In the genomic region with DNA sequence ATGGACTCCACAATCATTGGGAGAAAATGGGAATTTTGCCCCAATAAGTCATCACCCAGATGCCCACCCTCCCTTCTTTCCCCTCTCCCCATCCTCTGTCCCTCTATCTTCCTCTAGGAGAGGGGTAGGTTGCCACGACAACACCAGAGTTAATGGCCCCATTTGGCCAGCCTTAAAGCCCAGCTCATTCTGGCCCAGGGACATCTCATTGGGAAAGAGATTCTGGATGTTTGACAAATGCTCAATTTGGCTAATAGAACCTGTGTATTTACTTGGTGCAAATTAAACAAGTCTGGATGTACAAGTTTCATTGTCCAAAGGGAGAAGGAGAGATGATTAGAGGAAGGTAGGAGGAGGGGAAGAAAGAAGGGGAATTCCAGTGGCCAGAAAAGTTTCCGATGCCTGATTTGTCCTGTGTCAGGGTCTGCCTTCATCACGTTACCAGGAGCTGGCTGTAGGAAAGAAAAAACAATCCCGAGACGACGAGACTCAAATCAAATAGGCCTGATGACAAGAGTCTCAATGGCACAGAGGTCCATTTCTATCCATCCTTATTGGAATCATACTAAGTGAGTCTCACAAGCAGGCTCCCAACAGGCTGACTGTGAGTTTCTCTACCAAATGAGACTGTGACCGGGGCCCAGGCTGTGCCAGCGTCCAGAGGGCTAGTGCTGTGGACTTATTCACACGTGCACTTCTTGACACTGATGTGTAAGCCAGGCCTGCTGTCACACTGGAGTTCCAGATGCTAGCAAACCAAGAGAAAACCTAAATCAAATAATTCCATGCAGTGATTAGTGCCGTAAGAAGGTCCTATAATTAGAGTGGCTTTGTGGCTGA, we compare ENCODE assay signal across 1 cellular context.
TF ChIP-seq lines count a peak whose summit lies in the region.

No MANE protein-coding gene starts in this region.

TF ChIP-seq in HepG2, 621 proteins besides CTCF, POLR2A, EP300 and RAD21 (continued from another document):
- TF ChIP-seq, protein P1, sequence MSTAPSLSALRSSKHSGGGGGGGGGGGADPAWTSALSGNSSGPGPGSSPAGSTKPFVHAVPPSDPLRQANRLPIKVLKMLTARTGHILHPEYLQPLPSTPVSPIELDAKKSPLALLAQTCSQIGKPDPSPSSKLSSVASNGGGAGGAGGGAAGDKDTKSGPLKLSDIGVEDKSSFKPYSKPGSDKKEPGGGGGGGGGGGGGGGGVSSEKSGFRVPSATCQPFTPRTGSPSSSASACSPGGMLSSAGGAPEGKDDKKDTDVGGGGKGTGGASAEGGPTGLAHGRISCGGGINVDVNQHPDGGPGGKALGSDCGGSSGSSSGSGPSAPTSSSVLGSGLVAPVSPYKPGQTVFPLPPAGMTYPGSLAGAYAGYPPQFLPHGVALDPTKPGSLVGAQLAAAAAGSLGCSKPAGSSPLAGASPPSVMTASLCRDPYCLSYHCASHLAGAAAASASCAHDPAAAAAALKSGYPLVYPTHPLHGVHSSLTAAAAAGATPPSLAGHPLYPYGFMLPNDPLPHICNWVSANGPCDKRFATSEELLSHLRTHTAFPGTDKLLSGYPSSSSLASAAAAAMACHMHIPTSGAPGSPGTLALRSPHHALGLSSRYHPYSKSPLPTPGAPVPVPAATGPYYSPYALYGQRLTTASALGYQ (CRISPR knock-in tag; IDR thresholded peaks at IDR 0.05) = no peak
- TF ChIP-seq MXI1 (IDR thresholded peaks at IDR 0.05; ENCODE audit: borderline replicate concordance, low read depth, low read length) = no peak
- TF ChIP-seq ZBTB42 (CRISPR knock-in tag; IDR thresholded peaks at IDR 0.05) = no peak
- TF ChIP-seq POLR2AphosphoS2 (IDR thresholded peaks at IDR 0.05; ENCODE audit: low read depth, low read length) = no peak
- TF ChIP-seq, protein P2, sequence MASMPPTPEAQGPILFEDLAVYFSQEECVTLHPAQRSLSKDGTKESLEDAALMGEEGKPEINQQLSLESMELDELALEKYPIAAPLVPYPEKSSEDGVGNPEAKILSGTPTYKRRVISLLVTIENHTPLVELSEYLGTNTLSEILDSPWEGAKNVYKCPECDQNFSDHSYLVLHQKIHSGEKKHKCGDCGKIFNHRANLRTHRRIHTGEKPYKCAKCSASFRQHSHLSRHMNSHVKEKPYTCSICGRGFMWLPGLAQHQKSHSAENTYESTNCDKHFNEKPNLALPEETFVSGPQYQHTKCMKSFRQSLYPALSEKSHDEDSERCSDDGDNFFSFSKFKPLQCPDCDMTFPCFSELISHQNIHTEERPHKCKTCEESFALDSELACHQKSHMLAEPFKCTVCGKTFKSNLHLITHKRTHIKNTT (CRISPR knock-in tag; IDR thresholded peaks at IDR 0.05) = no peak
- no peak for TF ChIP-seq ZNF230 (CRISPR knock-in tag; IDR thresholded peaks at IDR 0.05)
- no peak for TF ChIP-seq FOXC1 (CRISPR knock-in tag; IDR thresholded peaks at IDR 0.05; ENCODE audit: borderline replicate concordance)
- TF ChIP-seq, protein P3, sequence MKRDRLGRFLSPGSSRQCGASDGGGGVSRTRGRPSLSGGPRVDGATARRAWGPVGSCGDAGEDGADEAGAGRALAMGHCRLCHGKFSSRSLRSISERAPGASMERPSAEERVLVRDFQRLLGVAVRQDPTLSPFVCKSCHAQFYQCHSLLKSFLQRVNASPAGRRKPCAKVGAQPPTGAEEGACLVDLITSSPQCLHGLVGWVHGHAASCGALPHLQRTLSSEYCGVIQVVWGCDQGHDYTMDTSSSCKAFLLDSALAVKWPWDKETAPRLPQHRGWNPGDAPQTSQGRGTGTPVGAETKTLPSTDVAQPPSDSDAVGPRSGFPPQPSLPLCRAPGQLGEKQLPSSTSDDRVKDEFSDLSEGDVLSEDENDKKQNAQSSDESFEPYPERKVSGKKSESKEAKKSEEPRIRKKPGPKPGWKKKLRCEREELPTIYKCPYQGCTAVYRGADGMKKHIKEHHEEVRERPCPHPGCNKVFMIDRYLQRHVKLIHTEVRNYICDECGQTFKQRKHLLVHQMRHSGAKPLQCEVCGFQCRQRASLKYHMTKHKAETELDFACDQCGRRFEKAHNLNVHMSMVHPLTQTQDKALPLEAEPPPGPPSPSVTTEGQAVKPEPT (CRISPR knock-in tag; IDR thresholded peaks at IDR 0.05; ENCODE audit: low read depth) = no peak
- TF ChIP-seq, protein P4, sequence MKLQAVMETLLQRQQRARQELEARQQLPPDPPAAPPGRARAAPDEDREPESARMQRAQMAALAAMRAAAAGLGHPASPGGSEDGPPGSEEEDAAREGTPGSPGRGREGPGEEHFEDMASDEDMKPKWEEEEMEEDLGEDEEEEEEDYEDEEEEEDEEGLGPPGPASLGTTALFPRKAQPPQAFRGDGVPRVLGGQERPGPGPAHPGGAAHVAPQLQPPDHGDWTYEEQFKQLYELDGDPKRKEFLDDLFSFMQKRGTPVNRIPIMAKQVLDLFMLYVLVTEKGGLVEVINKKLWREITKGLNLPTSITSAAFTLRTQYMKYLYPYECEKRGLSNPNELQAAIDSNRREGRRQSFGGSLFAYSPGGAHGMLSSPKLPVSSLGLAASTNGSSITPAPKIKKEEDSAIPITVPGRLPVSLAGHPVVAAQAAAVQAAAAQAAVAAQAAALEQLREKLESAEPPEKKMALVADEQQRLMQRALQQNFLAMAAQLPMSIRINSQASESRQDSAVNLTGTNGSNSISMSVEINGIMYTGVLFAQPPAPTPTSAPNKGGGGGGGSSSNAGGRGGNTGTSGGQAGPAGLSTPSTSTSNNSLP (IDR thresholded peaks at IDR 0.05; ENCODE audit: low read depth, low read length) = no peak
- no peak for TF ChIP-seq JUND (CRISPR knock-in tag; IDR thresholded peaks at IDR 0.05)
- TF ChIP-seq ZNF282 (IDR thresholded peaks at IDR 0.05; ENCODE audit: partially characterized antibody) = no peak
